ENCODE assay signal across 17 cellular contexts in genomic region chr1:30405631-30406212, GRCh38.
A peak's percentile ranks its signal among the peaks of the same experiment; 100 is the strongest.
DNase-seq lines count a peak whose midpoint lies in the region; ATAC-seq, FAIRE-seq and TF ChIP-seq lines count a peak whose summit lies in the region.
"Had no signal": no experiment of that assay in that cellular context is flagged by ENCODE, and none has a peak within 500 bp of the region (broad histone marks: within the 10 kb centered on the region; RNA-seq: fewer than 3 reads in every experiment).

No MANE protein-coding gene starts in this region.

- H3K27ac Mint-ChIP-seq in type B pancreatic cell: no peak overlapping the region
- H3K27ac Mint-ChIP-seq: CD8-positive, alpha-beta T cell; HFFc6 had no signal

- no peaks in the 10 kb centered on the region for H3K9me1 ChIP-seq in K562 (ENCODE audit: control insufficient read depth, insufficient read depth, low read length)

- WGBS in mammary epithelial cell (ENCODE audit: low coverage, missing lambda C conversion rate): 17% methylated on average over 1 of the region's 8 CpGs
- WGBS in K562 (ENCODE audit: insufficient coverage, low coverage, missing lambda C conversion rate): 0% methylated on average over 8 of the region's 8 CpGs
- WGBS in right lobe of liver (ENCODE audit: insufficient coverage, low coverage, low lambda C conversion rate, missing lambda C conversion rate): no CpG with 5 or more reads among the region's 8 CpGs

- DNase-seq in breast epithelium (ENCODE audit: low spot score in 2 of 2): peak; percentile 5 to 6
- DNase-seq in mammary epithelial cell: no peak
- no peak for DNase-seq in K562 (ENCODE audit: extremely low read depth in 1 of 4, low spot score in 3 of 4)
- DNase-seq in right lobe of liver: peak in 2 of 3 donors; percentile 13 to 27
- peak; percentile 59 for DNase-seq in type B pancreatic cell (ENCODE audit: extremely low spot score, unreplicated experiment)
- no peak for DNase-seq in DMS79 treated with DMSO at 0.1 percent for 48 hours (lab: John Stamatoyannopoulos, UW)
- DNase-seq in NCI-H1436 (lab: John Stamatoyannopoulos, UW): no peak
- no peak for DNase-seq in NCI-H1930 (lab: John Stamatoyannopoulos, UW)
- DNase-seq: GOT3, HFFc6, NCI-H187 treated with DMSO at 0.1 percent for 48 hours, NCI-H2171, NCI-H446 treated with DMSO at 0.1 percent for 48 hours, NCI-H82, Right ventricle myocardium superior had no signal

- H4K20me1 ChIP-seq in mammary epithelial cell (ENCODE audit: insufficient read depth, low read length): no peaks in the 10 kb centered on the region
- H4K20me1 ChIP-seq in K562 (replicated peaks; ENCODE audit: control insufficient read depth, insufficient read depth, low read length): no peaks in the 10 kb centered on the region; the same call in 1 of the 2 replicates

- H3K27me3 Mint-ChIP-seq in type B pancreatic cell: peaks cover 46% of the 10 kb centered on the region

- in situ Hi-C loops in mammary epithelial cell (cut with MboI; ENCODE audit: low sequenced_read_pairs in 2 of 2) (loop anchor here (5.0 kb wide), 1 partner anchor 1013 kb away; no protein-coding TSS in a partner anchor), K562 (cut with MboI) (loop anchor here (5.0 kb wide), 1 partner anchor 1013 kb away; no protein-coding TSS in a partner anchor)

- no peak for TF ChIP-seq RAD21 in K562 (CRISPR knock-in tag; conservative IDR thresholded peaks at IDR 0.05 in 1 of 2, IDR thresholded peaks at IDR 0.05 in 1 of 2)

- intact Hi-C loops in breast epithelium (cut with DNase I; ENCODE audit: low total_unique reads): no loop called here
- intact Hi-C loops in mammary epithelial cell (cut with micrococcal nuclease): no loop called here
- intact Hi-C loops in K562 (cut with micrococcal nuclease): loop anchor here (2.0 to 5.0 kb wide), 2 partner anchors 302 to 1011 kb away; no protein-coding TSS in a partner anchor
- intact Hi-C loops in right lobe of liver (cut with DNase I): no loop called here

- H3K9me3 Mint-ChIP-seq in type B pancreatic cell: no peaks in the 10 kb centered on the region
- H3K9me3 Mint-ChIP-seq: CD8-positive, alpha-beta T cell; HFFc6 had no signal

- H3K79me2 ChIP-seq in mammary epithelial cell (ENCODE audit: insufficient read depth, low read length) (no peaks in the 10 kb centered on the region), K562 (ENCODE audit: control insufficient read depth, insufficient read depth, low read length) (no peaks in the 10 kb centered on the region)

- BruUV-seq in mammary epithelial cell (replicated peaks; lab: Mats Ljungman, UMichigan) (no TSS peak), K562 (replicated peaks; lab: Mats Ljungman, UMichigan) (no TSS peak)

- no peaks in the 10 kb centered on the region for H3K27me3 ChIP-seq in breast epithelium
- H3K27me3 ChIP-seq in mammary epithelial cell (ENCODE audit: insufficient read depth, low read length): no peaks in the 10 kb centered on the region
- H3K27me3 ChIP-seq in K562 (ENCODE audit: control insufficient read depth in 2 of 2, insufficient read depth in 2 of 2, low read length in 2 of 2): peaks cover 4 to 14% of the 10 kb centered on the region in 2 experiments; a peak in 3 of 5 replicates
- no peaks in the 10 kb centered on the region for H3K27me3 ChIP-seq in right lobe of liver
- H3K27me3 ChIP-seq: MG63 had no signal

- TF ChIP-seq POLR2A in breast epithelium (IDR thresholded peaks at IDR 0.05): no peak
- TF ChIP-seq POLR2A in K562 (conservative IDR thresholded peaks at IDR 0.05): no peak
- no peak for TF ChIP-seq POLR2A in right lobe of liver (IDR thresholded peaks at IDR 0.05)

- dilution Hi-C loops in mammary epithelial cell (cut with HindIII; ENCODE audit: low sequenced_read_pairs): no loop called here

- POLR2A ChIA-PET in K562 (lab: Yijun Ruan, JAX): no interaction called here

- ATAC-seq in K562: no peak
- ATAC-seq in right lobe of liver: no peak
- ATAC-seq: CD8-positive, alpha-beta T cell had no signal

- H3K4me1 Mint-ChIP-seq in type B pancreatic cell (ENCODE audit: unreplicated experiment): peaks cover 16% of the 10 kb centered on the region

- H3K27ac ChIP-seq in breast epithelium: no peak overlapping the region
- no peak overlapping the region for H3K27ac ChIP-seq in mammary epithelial cell (ENCODE audit: insufficient read depth, low read depth, low read length)
- H3K27ac ChIP-seq in K562 (ENCODE audit: extremely low read depth, low read depth, low read length): no peak overlapping the region
- no peak overlapping the region for H3K27ac ChIP-seq in right lobe of liver

- H3K4me3 ChIP-seq in breast epithelium (no peak overlapping the region), mammary epithelial cell (replicated peaks in 1 of 3; ENCODE audit: insufficient read depth in 1 of 3, low read depth in 2 of 3, low read length in 3 of 3) (no peak overlapping the region), K562 (no peak overlapping the region), right lobe of liver (no peak overlapping the region)
- H3K4me3 ChIP-seq: MG63 had no signal

- no peak for TF ChIP-seq EP300 in K562 (IDR thresholded peaks at IDR 0.05; ENCODE audit: low read length)

- H3K4me1 ChIP-seq in breast epithelium (no peaks in the 10 kb centered on the region), mammary epithelial cell (ENCODE audit: insufficient read depth, low read length) (no peaks in the 10 kb centered on the region), K562 (replicated peaks in 1 of 2; ENCODE audit: control insufficient read depth in 2 of 2, insufficient read depth in 2 of 2, low read length in 2 of 2) (no peaks in the 10 kb centered on the region), right lobe of liver (no peaks in the 10 kb centered on the region)

- TF ChIP-seq CTCF in breast epithelium (IDR thresholded peaks at IDR 0.05): no peak
- no peak for TF ChIP-seq CTCF in mammary epithelial cell (conservative IDR thresholded peaks at IDR 0.05 in 1 of 2, IDR thresholded peaks at IDR 0.05 in 1 of 2; ENCODE audit: extremely low read depth in 1 of 2, insufficient read depth in 1 of 2, low read depth in 1 of 2, low read length in 2 of 2)
- TF ChIP-seq CTCF in K562 (IDR thresholded peaks at IDR 0.05 in 2 of 3, conservative IDR thresholded peaks at IDR 0.05 in 1 of 3; ENCODE audit: insufficient read depth in 2 of 3, low read depth in 1 of 3, low read length in 3 of 3): no peak
- TF ChIP-seq CTCF in right lobe of liver (IDR thresholded peaks at IDR 0.05): no peak
- no peak for TF ChIP-seq CTCF in type B pancreatic cell (conservative IDR thresholded peaks at IDR 0.05)

- no peaks in the 10 kb centered on the region for H3K36me3 Mint-ChIP-seq in type B pancreatic cell
- H3K36me3 Mint-ChIP-seq: CD8-positive, alpha-beta T cell had no signal

- H3K9ac ChIP-seq in mammary epithelial cell (ENCODE audit: insufficient read depth, low read length) (no peak overlapping the region), K562 (ENCODE audit: insufficient read depth in 1 of 2, low read depth in 2 of 2, low read length in 2 of 2) (no peak overlapping the region)

- no peak overlapping the region for H3K4me3 Mint-ChIP-seq in type B pancreatic cell
- H3K4me3 Mint-ChIP-seq: CD8-positive, alpha-beta T cell; HFFc6 had no signal

- no peak for FAIRE-seq in K562 (lab: Jason Lieb, UNC)

- CTCF ChIA-PET in mammary epithelial cell (lab: Charles Lee; ENCODE audit: low non-redundant PET) (no interaction called here), K562 (lab: Yijun Ruan, JAX; ENCODE audit: low intra/inter-chr PET ratio) (no interaction called here)

- no peak overlapping the region for H3K4me2 ChIP-seq in mammary epithelial cell (ENCODE audit: insufficient read depth, low read depth, low read length)
- no peak overlapping the region for H3K4me2 ChIP-seq in K562 (ENCODE audit: insufficient read depth, low read length)

- H3K36me3 ChIP-seq in breast epithelium (no peaks in the 10 kb centered on the region), mammary epithelial cell (ENCODE audit: insufficient read depth, low read length) (no peaks in the 10 kb centered on the region), K562 (ENCODE audit: control insufficient read depth, insufficient read depth, low read length) (no peaks in the 10 kb centered on the region), right lobe of liver (no peaks in the 10 kb centered on the region)
- H3K36me3 ChIP-seq: MG63 had no signal

- H3K9me3 ChIP-seq in breast epithelium (no peaks in the 10 kb centered on the region), mammary epithelial cell (replicated peaks; ENCODE audit: insufficient read depth, low read length) (no peaks in the 10 kb centered on the region), K562 (replicated peaks; ENCODE audit: control insufficient read depth, insufficient read depth, low read depth, low read length) (no peaks in the 10 kb centered on the region), right lobe of liver (no peaks in the 10 kb centered on the region)
- H3K9me3 ChIP-seq: MG63 had no signal

- no peak overlapping the region for H2AFZ ChIP-seq in mammary epithelial cell (ENCODE audit: low read depth, low read length)
- no peak overlapping the region for H2AFZ ChIP-seq in K562 (ENCODE audit: low read depth, low read length)

TF ChIP-seq in K562, 482 proteins besides CTCF, POLR2A, EP300 and RAD21:
- TF ChIP-seq ZNF395 (CRISPR knock-in tag; IDR thresholded peaks at IDR 0.05) (no peak), NFE2L1 (tag; IDR thresholded peaks at IDR 0.05; ENCODE audit: borderline replicate concordance, low read depth) (no peak), RBM25 (IDR thresholded peaks at IDR 0.05; ENCODE audit: low read depth, low read length, severe bottlenecking) (peak; percentile 92), ZFP36 (IDR thresholded peaks at IDR 0.05; ENCODE audit: low read depth, low read length, partially characterized antibody) (peak; percentile 86), ESRRB (CRISPR knock-in tag; IDR thresholded peaks at IDR 0.05; ENCODE audit: borderline replicate concordance) (no peak), BCOR (IDR thresholded peaks at IDR 0.05) (0 out of 2 replicates have a peak, but pooled peaks have one; percentile 12)

Comparison
In these comparisons a context has a peak if more than half of its experiments do, and no peak if none do; other contexts are left out.
1. DNase-seq: peak in breast epithelium (2 of 2), right lobe of liver (2 of 3) and type B pancreatic cell (single experiment); none in mammary epithelial cell (single experiment), K562 (0 of 4), DMS79 treated with DMSO at 0.1 percent for 48 hours (single experiment), NCI-H1436 (single experiment) and NCI-H1930 (0 of 2).